Comparison of ENCODE assay signal across 1 cellular context in genomic region chr10:68955786-68956532, GRCh38.
A peak's percentile ranks its signal among the peaks of the same experiment; 100 is the strongest.
TF ChIP-seq lines count a peak whose summit lies in the region.

TSS of gene DDX21 (plus strand) at chr10:68956170. CDS start at chr10:68956226, 56 bp downstream.

TF ChIP-seq in HepG2, 621 proteins besides CTCF, POLR2A, EP300 and RAD21 (continued from another document and continues in another):
- TF ChIP-seq IKZF5 (CRISPR knock-in tag; IDR thresholded peaks at IDR 0.05) (peak; percentile 73), RNF2 (conservative IDR thresholded peaks at IDR 0.05; ENCODE audit: low read depth) (peak; percentile 90), ZBTB20 (CRISPR knock-in tag; IDR thresholded peaks at IDR 0.05; ENCODE audit: borderline replicate concordance, low read depth) (peak; percentile 50; the same call in 1 of the 2 replicates), BORCS8-MEF2B (CRISPR knock-in tag; IDR thresholded peaks at IDR 0.05) (peak; percentile 34; the same call in 1 of the 2 replicates), ZNF431 (CRISPR knock-in tag; IDR thresholded peaks at IDR 0.05; ENCODE audit: borderline replicate concordance, low read depth) (no peak), NR3C1 (CRISPR knock-in tag; IDR thresholded peaks at IDR 0.05) (no peak), ZNF570 (CRISPR knock-in tag; IDR thresholded peaks at IDR 0.05; ENCODE audit: borderline replicate concordance) (no peak), HNF1B (CRISPR knock-in tag; IDR thresholded peaks at IDR 0.05) (peak; percentile 25; the same call in 1 of the 2 replicates), JUN (CRISPR knock-in tag; IDR thresholded peaks at IDR 0.05) (0 out of 2 replicates have a peak, but pooled peaks have one; percentile 55), ZNF678 (CRISPR knock-in tag; IDR thresholded peaks at IDR 0.05) (peak; percentile 59; the same call in 1 of the 2 replicates), ZNF552 (CRISPR knock-in tag; IDR thresholded peaks at IDR 0.05; ENCODE audit: borderline replicate concordance) (no peak), ZFP36L1 (CRISPR knock-in tag; IDR thresholded peaks at IDR 0.05) (no peak), KMT2B (CRISPR knock-in tag; IDR thresholded peaks at IDR 0.05) (peak; percentile 86), ZNF891 (CRISPR knock-in tag; IDR thresholded peaks at IDR 0.05) (peak; percentile 56; the same call in 1 of the 2 replicates), SMAD3 (CRISPR knock-in tag; IDR thresholded peaks at IDR 0.05) (peak; percentile 77), GATAD2A (CRISPR knock-in tag; IDR thresholded peaks at IDR 0.05) (no peak; the same call in 1 of the 2 replicates), ZNF546 (CRISPR knock-in tag; conservative IDR thresholded peaks at IDR 0.05) (0 out of 2 replicates have a peak, but pooled peaks have one; percentile 53), ZNF724P (CRISPR knock-in tag; IDR thresholded peaks at IDR 0.05; ENCODE audit: borderline replicate concordance) (peak; percentile 39), TBX3 (IDR thresholded peaks at IDR 0.05; ENCODE audit: borderline replicate concordance) (no peak), DNMT1 (CRISPR knock-in tag; IDR thresholded peaks at IDR 0.05) (0 out of 2 replicates have a peak, but pooled peaks have one; percentile 10), SAP130 (CRISPR knock-in tag; IDR thresholded peaks at IDR 0.05; ENCODE audit: low read depth) (peak; percentile 99), NR2F6 (IDR thresholded peaks at IDR 0.05) (0 out of 2 replicates have a peak, but pooled peaks have one; percentile 15), NR2F6 (CRISPR knock-in tag; IDR thresholded peaks at IDR 0.05) (peak; percentile 34; the same call in 1 of the 2 replicates), LBX2 (CRISPR knock-in tag; IDR thresholded peaks at IDR 0.05; ENCODE audit: borderline replicate concordance) (0 out of 2 replicates have a peak, but pooled peaks have one; percentile 51), SRSF4 (IDR thresholded peaks at IDR 0.05; ENCODE audit: low read depth, low read length, poor library complexity, severe bottlenecking) (no peak), MTA1 (CRISPR knock-in tag; IDR thresholded peaks at IDR 0.05; ENCODE audit: borderline replicate concordance) (0 out of 2 replicates have a peak, but pooled peaks have one; percentile 27), HOXA3 (CRISPR knock-in tag; IDR thresholded peaks at IDR 0.05) (peak; percentile 79), HBP1 (CRISPR knock-in tag; IDR thresholded peaks at IDR 0.05; ENCODE audit: low read depth) (peak; percentile 97), ONECUT2 (CRISPR knock-in tag; IDR thresholded peaks at IDR 0.05) (no peak), ZNF136 (CRISPR knock-in tag; IDR thresholded peaks at IDR 0.05; ENCODE audit: low read depth) (no peak), HNRNPK (IDR thresholded peaks at IDR 0.05; ENCODE audit: low read depth, low read length, poor library complexity, severe bottlenecking) (peak; percentile 28), PAWR (CRISPR knock-in tag; IDR thresholded peaks at IDR 0.05; ENCODE audit: borderline replicate concordance) (no peak), SRF (IDR thresholded peaks at IDR 0.05; ENCODE audit: low read depth, low read length) (no peak), ATF4 (CRISPR knock-in tag; IDR thresholded peaks at IDR 0.05) (no peak; a peak in 1 of 4 replicates), ZNF354B (CRISPR knock-in tag; IDR thresholded peaks at IDR 0.05) (no peak), SNAPC2 (CRISPR knock-in tag; IDR thresholded peaks at IDR 0.05) (no peak), E2F5 (CRISPR knock-in tag; conservative IDR thresholded peaks at IDR 0.05) (peak; percentile 59; the same call in 1 of the 2 replicates), MEIS1 (CRISPR knock-in tag; IDR thresholded peaks at IDR 0.05; ENCODE audit: borderline replicate concordance) (peak; percentile 88), ZEB1 (IDR thresholded peaks at IDR 0.05; ENCODE audit: insufficient replicate concordance, low read depth) (no peak), ZFP62 (CRISPR knock-in tag; IDR thresholded peaks at IDR 0.05) (no peak), ZNF691 (CRISPR knock-in tag; IDR thresholded peaks at IDR 0.05; ENCODE audit: borderline replicate concordance, low read depth) (peak; percentile 53), KLF13 (CRISPR knock-in tag; IDR thresholded peaks at IDR 0.05) (no peak), ZNF709 (CRISPR knock-in tag; IDR thresholded peaks at IDR 0.05) (peak; percentile 89; the same call in 1 of the 2 replicates), MYNN (CRISPR knock-in tag; IDR thresholded peaks at IDR 0.05; ENCODE audit: low read depth) (no peak), RFX1 (IDR thresholded peaks at IDR 0.05) (no peak), ZNF274 (CRISPR knock-in tag; IDR thresholded peaks at IDR 0.05) (no peak), ZNF205 (CRISPR knock-in tag; IDR thresholded peaks at IDR 0.05) (0 out of 2 replicates have a peak, but pooled peaks have one; percentile 49), ZNF543 (CRISPR knock-in tag; IDR thresholded peaks at IDR 0.05) (peak; percentile 91)
- TF ChIP-seq, protein P1, sequence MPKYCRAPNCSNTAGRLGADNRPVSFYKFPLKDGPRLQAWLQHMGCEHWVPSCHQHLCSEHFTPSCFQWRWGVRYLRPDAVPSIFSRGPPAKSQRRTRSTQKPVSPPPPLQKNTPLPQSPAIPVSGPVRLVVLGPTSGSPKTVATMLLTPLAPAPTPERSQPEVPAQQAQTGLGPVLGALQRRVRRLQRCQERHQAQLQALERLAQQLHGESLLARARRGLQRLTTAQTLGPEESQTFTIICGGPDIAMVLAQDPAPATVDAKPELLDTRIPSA (CRISPR knock-in tag; IDR thresholded peaks at IDR 0.05; ENCODE audit: borderline replicate concordance): no peak
- TF ChIP-seq, protein P2, sequence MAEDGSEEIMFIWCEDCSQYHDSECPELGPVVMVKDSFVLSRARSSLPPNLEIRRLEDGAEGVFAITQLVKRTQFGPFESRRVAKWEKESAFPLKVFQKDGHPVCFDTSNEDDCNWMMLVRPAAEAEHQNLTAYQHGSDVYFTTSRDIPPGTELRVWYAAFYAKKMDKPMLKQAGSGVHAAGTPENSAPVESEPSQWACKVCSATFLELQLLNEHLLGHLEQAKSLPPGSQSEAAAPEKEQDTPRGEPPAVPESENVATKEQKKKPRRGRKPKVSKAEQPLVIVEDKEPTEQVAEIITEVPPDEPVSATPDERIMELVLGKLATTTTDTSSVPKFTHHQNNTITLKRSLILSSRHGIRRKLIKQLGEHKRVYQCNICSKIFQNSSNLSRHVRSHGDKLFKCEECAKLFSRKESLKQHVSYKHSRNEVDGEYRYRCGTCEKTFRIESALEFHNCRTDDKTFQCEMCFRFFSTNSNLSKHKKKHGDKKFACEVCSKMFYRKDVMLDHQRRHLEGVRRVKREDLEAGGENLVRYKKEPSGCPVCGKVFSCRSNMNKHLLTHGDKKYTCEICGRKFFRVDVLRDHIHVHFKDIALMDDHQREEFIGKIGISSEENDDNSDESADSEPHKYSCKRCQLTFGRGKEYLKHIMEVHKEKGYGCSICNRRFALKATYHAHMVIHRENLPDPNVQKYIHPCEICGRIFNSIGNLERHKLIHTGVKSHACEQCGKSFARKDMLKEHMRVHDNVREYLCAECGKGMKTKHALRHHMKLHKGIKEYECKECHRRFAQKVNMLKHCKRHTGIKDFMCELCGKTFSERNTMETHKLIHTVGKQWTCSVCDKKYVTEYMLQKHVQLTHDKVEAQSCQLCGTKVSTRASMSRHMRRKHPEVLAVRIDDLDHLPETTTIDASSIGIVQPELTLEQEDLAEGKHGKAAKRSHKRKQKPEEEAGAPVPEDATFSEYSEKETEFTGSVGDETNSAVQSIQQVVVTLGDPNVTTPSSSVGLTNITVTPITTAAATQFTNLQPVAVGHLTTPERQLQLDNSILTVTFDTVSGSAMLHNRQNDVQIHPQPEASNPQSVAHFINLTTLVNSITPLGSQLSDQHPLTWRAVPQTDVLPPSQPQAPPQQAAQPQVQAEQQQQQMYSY (CRISPR knock-in tag; IDR thresholded peaks at IDR 0.05): no peak
- TF ChIP-seq, protein P3, sequence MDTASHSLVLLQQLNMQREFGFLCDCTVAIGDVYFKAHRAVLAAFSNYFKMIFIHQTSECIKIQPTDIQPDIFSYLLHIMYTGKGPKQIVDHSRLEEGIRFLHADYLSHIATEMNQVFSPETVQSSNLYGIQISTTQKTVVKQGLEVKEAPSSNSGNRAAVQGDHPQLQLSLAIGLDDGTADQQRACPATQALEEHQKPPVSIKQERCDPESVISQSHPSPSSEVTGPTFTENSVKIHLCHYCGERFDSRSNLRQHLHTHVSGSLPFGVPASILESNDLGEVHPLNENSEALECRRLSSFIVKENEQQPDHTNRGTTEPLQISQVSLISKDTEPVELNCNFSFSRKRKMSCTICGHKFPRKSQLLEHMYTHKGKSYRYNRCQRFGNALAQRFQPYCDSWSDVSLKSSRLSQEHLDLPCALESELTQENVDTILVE (CRISPR knock-in tag; IDR thresholded peaks at IDR 0.05): no peak
- TF ChIP-seq, protein P4, sequence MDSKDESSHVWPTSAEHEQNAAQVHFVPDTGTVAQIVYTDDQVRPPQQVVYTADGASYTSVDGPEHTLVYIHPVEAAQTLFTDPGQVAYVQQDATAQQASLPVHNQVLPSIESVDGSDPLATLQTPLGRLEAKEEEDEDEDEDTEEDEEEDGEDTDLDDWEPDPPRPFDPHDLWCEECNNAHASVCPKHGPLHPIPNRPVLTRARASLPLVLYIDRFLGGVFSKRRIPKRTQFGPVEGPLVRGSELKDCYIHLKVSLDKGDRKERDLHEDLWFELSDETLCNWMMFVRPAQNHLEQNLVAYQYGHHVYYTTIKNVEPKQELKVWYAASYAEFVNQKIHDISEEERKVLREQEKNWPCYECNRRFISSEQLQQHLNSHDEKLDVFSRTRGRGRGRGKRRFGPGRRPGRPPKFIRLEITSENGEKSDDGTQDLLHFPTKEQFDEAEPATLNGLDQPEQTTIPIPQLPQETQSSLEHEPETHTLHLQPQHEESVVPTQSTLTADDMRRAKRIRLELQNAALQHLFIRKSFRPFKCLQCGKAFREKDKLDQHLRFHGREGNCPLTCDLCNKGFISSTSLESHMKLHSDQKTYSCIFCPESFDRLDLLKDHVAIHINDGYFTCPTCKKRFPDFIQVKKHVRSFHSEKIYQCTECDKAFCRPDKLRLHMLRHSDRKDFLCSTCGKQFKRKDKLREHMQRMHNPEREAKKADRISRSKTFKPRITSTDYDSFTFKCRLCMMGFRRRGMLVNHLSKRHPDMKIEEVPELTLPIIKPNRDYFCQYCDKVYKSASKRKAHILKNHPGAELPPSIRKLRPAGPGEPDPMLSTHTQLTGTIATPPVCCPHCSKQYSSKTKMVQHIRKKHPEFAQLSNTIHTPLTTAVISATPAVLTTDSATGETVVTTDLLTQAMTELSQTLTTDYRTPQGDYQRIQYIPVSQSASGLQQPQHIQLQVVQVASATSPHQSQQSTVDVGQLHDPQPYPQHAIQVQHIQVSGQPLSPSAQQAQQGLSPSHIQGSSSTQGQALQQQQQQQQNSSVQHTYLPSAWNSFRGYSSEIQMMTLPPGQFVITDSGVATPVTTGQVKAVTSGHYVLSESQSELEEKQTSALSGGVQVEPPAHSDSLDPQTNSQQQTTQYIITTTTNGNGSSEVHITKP (CRISPR knock-in tag; IDR thresholded peaks at IDR 0.05; ENCODE audit: low read depth): 0 out of 2 replicates have a peak, but pooled peaks have one; percentile 30
